Comparison of ENCODE assay signal across 1 cellular context in the genomic region with DNA sequence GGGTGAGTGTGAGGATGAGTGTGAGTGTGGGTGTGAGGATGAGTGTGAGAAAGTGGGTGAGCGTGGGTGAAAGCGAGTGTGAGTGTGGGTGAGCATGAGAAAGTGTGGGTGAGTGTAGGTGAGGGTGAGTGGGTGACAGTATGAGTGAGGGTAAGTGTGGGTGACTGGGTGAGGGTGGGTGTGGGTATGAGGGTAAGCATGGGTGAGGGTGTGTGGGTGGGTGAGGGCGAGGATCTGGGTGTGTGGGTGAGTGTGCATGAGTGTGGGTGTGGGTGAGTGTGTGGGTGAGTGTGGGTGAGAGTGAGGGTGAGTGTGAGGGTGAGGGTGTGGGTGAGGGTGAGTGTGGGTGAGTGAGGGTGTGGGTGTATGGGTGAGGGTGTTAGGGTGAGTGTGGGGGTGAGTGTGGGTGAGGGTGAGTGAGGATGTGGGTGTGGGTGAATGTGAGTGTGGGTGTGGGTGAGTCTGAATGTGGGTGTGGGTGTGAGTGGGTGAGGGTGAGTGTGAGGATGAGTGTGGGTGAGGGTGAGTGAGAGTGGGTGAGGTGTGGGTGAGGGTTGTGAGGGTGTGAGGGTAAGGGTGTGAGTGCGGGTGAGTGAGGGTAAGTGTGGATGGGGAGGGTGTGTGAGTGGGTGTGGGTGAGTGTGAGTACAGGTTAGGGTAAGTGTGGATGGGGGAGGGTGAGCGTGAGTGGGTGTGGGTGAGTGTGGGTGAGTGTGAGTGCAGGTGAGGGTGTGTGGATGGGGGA.
TF ChIP-seq lines count a peak whose summit lies in the region.

No MANE protein-coding gene starts in this region.

TF ChIP-seq in HEK293, 187 proteins besides CTCF, POLR2A, EP300 and RAD21 (continued from another document and continues in another):
- TF ChIP-seq, protein P1, sequence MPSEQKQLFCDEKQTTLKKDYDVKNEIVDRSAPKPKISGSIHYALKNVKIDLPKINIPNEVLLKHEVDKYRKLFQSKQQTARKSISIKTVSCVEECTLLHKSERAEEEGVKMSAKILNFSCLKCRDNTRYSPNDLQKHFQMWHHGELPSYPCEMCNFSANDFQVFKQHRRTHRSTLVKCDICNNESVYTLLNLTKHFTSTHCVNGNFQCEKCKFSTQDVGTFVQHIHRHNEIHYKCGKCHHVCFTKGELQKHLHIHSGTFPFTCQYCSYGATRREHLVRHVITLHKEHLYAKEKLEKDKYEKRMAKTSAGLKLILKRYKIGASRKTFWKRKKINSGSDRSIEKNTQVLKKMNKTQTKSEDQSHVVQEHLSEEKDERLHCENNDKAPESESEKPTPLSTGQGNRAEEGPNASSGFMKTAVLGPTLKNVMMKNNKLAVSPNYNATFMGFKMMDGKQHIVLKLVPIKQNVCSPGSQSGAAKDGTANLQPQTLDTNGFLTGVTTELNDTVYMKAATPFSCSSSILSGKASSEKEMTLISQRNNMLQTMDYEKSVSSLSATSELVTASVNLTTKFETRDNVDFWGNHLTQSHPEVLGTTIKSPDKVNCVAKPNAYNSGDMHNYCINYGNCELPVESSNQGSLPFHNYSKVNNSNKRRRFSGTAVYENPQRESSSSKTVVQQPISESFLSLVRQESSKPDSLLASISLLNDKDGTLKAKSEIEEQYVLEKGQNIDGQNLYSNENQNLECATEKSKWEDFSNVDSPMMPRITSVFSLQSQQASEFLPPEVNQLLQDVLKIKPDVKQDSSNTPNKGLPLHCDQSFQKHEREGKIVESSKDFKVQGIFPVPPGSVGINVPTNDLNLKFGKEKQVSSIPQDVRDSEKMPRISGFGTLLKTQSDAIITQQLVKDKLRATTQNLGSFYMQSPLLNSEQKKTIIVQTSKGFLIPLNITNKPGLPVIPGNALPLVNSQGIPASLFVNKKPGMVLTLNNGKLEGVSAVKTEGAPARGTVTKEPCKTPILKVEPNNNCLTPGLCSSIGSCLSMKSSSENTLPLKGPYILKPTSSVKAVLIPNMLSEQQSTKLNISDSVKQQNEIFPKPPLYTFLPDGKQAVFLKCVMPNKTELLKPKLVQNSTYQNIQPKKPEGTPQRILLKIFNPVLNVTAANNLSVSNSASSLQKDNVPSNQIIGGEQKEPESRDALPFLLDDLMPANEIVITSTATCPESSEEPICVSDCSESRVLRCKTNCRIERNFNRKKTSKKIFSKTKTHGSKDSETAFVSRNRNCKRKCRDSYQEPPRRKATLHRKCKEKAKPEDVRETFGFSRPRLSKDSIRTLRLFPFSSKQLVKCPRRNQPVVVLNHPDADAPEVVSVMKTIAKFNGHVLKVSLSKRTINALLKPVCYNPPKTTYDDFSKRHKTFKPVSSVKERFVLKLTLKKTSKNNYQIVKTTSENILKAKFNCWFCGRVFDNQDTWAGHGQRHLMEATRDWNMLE (tag by site-specific recombination; conservative IDR thresholded peaks at IDR 0.05; ENCODE audit: low read depth), result no peak
- TF ChIP-seq ZNF23 (tag by site-specific recombination; IDR thresholded peaks at IDR 0.05; ENCODE audit: borderline replicate concordance), result no peak
- TF ChIP-seq GLIS2 (tag by site-specific recombination; IDR thresholded peaks at IDR 0.05), result no peak
- no peak for TF ChIP-seq ZNF138 (tag by site-specific recombination; IDR thresholded peaks at IDR 0.05; ENCODE audit: borderline replicate concordance)
- no peak for TF ChIP-seq ZSCAN30 (tag by site-specific recombination; IDR thresholded peaks at IDR 0.05)
- TF ChIP-seq OVOL3 (tag by site-specific recombination; IDR thresholded peaks at IDR 0.05), result no peak
- TF ChIP-seq, protein P2, sequence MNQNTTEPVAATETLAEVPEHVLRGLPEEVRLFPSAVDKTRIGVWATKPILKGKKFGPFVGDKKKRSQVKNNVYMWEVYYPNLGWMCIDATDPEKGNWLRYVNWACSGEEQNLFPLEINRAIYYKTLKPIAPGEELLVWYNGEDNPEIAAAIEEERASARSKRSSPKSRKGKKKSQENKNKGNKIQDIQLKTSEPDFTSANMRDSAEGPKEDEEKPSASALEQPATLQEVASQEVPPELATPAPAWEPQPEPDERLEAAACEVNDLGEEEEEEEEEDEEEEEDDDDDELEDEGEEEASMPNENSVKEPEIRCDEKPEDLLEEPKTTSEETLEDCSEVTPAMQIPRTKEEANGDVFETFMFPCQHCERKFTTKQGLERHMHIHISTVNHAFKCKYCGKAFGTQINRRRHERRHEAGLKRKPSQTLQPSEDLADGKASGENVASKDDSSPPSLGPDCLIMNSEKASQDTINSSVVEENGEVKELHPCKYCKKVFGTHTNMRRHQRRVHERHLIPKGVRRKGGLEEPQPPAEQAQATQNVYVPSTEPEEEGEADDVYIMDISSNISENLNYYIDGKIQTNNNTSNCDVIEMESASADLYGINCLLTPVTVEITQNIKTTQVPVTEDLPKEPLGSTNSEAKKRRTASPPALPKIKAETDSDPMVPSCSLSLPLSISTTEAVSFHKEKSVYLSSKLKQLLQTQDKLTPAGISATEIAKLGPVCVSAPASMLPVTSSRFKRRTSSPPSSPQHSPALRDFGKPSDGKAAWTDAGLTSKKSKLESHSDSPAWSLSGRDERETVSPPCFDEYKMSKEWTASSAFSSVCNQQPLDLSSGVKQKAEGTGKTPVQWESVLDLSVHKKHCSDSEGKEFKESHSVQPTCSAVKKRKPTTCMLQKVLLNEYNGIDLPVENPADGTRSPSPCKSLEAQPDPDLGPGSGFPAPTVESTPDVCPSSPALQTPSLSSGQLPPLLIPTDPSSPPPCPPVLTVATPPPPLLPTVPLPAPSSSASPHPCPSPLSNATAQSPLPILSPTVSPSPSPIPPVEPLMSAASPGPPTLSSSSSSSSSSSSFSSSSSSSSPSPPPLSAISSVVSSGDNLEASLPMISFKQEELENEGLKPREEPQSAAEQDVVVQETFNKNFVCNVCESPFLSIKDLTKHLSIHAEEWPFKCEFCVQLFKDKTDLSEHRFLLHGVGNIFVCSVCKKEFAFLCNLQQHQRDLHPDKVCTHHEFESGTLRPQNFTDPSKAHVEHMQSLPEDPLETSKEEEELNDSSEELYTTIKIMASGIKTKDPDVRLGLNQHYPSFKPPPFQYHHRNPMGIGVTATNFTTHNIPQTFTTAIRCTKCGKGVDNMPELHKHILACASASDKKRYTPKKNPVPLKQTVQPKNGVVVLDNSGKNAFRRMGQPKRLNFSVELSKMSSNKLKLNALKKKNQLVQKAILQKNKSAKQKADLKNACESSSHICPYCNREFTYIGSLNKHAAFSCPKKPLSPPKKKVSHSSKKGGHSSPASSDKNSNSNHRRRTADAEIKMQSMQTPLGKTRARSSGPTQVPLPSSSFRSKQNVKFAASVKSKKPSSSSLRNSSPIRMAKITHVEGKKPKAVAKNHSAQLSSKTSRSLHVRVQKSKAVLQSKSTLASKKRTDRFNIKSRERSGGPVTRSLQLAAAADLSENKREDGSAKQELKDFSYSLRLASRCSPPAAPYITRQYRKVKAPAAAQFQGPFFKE (tag by site-specific recombination; IDR thresholded peaks at IDR 0.05; ENCODE audit: borderline replicate concordance), result no peak
- no peak for TF ChIP-seq TCF7L2 (IDR thresholded peaks at IDR 0.05; ENCODE audit: borderline replicate concordance, low read depth, low read length)
- TF ChIP-seq HOXD13 (CRISPR knock-in tag; IDR thresholded peaks at IDR 0.05; ENCODE audit: borderline replicate concordance), result no peak
- TF ChIP-seq, protein P3, sequence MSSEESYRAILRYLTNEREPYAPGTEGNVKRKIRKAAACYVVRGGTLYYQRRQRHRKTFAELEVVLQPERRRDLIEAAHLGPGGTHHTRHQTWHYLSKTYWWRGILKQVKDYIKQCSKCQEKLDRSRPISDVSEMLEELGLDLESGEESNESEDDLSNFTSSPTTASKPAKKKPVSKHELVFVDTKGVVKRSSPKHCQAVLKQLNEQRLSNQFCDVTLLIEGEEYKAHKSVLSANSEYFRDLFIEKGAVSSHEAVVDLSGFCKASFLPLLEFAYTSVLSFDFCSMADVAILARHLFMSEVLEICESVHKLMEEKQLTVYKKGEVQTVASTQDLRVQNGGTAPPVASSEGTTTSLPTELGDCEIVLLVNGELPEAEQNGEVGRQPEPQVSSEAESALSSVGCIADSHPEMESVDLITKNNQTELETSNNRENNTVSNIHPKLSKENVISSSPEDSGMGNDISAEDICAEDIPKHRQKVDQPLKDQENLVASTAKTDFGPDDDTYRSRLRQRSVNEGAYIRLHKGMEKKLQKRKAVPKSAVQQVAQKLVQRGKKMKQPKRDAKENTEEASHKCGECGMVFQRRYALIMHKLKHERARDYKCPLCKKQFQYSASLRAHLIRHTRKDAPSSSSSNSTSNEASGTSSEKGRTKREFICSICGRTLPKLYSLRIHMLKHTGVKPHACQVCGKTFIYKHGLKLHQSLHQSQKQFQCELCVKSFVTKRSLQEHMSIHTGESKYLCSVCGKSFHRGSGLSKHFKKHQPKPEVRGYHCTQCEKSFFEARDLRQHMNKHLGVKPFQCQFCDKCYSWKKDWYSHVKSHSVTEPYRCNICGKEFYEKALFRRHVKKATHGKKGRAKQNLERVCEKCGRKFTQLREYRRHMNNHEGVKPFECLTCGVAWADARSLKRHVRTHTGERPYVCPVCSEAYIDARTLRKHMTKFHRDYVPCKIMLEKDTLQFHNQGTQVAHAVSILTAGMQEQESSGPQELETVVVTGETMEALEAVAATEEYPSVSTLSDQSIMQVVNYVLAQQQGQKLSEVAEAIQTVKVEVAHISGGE (tag by site-specific recombination; conservative IDR thresholded peaks at IDR 0.05; ENCODE audit: low read depth), result no peak
- TF ChIP-seq, protein P4, sequence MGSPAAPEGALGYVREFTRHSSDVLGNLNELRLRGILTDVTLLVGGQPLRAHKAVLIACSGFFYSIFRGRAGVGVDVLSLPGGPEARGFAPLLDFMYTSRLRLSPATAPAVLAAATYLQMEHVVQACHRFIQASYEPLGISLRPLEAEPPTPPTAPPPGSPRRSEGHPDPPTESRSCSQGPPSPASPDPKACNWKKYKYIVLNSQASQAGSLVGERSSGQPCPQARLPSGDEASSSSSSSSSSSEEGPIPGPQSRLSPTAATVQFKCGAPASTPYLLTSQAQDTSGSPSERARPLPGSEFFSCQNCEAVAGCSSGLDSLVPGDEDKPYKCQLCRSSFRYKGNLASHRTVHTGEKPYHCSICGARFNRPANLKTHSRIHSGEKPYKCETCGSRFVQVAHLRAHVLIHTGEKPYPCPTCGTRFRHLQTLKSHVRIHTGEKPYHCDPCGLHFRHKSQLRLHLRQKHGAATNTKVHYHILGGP (tag by site-specific recombination; IDR thresholded peaks at IDR 0.05), result no peak
- no peak for TF ChIP-seq ZNF837 (tag by site-specific recombination; IDR thresholded peaks at IDR 0.05)
- TF ChIP-seq, protein P5, sequence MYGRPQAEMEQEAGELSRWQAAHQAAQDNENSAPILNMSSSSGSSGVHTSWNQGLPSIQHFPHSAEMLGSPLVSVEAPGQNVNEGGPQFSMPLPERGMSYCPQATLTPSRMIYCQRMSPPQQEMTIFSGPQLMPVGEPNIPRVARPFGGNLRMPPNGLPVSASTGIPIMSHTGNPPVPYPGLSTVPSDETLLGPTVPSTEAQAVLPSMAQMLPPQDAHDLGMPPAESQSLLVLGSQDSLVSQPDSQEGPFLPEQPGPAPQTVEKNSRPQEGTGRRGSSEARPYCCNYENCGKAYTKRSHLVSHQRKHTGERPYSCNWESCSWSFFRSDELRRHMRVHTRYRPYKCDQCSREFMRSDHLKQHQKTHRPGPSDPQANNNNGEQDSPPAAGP (tag by site-specific recombination; IDR thresholded peaks at IDR 0.05), result no peak
- TF ChIP-seq ZNF426 (tag by site-specific recombination; IDR thresholded peaks at IDR 0.05), result no peak
- no peak for TF ChIP-seq GLIS1 (tag by site-specific recombination; IDR thresholded peaks at IDR 0.05)
- TF ChIP-seq, protein P6, sequence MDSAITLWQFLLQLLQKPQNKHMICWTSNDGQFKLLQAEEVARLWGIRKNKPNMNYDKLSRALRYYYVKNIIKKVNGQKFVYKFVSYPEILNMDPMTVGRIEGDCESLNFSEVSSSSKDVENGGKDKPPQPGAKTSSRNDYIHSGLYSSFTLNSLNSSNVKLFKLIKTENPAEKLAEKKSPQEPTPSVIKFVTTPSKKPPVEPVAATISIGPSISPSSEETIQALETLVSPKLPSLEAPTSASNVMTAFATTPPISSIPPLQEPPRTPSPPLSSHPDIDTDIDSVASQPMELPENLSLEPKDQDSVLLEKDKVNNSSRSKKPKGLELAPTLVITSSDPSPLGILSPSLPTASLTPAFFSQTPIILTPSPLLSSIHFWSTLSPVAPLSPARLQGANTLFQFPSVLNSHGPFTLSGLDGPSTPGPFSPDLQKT (IDR thresholded peaks at IDR 0.05; ENCODE audit: borderline replicate concordance, low read depth, low read length), result no peak
- TF ChIP-seq ZNF747 (tag by site-specific recombination; IDR thresholded peaks at IDR 0.05), result no peak
- no peak for TF ChIP-seq SP7 (tag by site-specific recombination; IDR thresholded peaks at IDR 0.05)
- no peak for TF ChIP-seq ZNF555 (tag by site-specific recombination; conservative IDR thresholded peaks at IDR 0.05)
- TF ChIP-seq ZNF155 (tag by site-specific recombination; IDR thresholded peaks at IDR 0.05), result no peak
- TF ChIP-seq ZNF175 (tag by site-specific recombination; IDR thresholded peaks at IDR 0.05), result no peak
- no peak for TF ChIP-seq ZIC2 (tag by site-specific recombination; IDR thresholded peaks at IDR 0.05)
- TF ChIP-seq ZNF548 (tag by site-specific recombination; IDR thresholded peaks at IDR 0.05), result no peak
- TF ChIP-seq, protein P7, sequence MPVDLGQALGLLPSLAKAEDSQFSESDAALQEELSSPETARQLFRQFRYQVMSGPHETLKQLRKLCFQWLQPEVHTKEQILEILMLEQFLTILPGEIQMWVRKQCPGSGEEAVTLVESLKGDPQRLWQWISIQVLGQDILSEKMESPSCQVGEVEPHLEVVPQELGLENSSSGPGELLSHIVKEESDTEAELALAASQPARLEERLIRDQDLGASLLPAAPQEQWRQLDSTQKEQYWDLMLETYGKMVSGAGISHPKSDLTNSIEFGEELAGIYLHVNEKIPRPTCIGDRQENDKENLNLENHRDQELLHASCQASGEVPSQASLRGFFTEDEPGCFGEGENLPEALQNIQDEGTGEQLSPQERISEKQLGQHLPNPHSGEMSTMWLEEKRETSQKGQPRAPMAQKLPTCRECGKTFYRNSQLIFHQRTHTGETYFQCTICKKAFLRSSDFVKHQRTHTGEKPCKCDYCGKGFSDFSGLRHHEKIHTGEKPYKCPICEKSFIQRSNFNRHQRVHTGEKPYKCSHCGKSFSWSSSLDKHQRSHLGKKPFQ (tag by site-specific recombination; IDR thresholded peaks at IDR 0.05), result 0 out of 2 replicates have a peak, but pooled peaks have one; percentile 38
- TF ChIP-seq ZNF174 (tag by site-specific recombination; IDR thresholded peaks at IDR 0.05), result no peak
- no peak for TF ChIP-seq ZNF776 (tag by site-specific recombination; IDR thresholded peaks at IDR 0.05; ENCODE audit: borderline replicate concordance)
- TF ChIP-seq ZBTB8A (tag by site-specific recombination; IDR thresholded peaks at IDR 0.05), result no peak
- TF ChIP-seq, protein P8, sequence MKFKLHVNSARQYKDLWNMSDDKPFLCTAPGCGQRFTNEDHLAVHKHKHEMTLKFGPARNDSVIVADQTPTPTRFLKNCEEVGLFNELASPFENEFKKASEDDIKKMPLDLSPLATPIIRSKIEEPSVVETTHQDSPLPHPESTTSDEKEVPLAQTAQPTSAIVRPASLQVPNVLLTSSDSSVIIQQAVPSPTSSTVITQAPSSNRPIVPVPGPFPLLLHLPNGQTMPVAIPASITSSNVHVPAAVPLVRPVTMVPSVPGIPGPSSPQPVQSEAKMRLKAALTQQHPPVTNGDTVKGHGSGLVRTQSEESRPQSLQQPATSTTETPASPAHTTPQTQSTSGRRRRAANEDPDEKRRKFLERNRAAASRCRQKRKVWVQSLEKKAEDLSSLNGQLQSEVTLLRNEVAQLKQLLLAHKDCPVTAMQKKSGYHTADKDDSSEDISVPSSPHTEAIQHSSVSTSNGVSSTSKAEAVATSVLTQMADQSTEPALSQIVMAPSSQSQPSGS (tag by site-specific recombination; IDR thresholded peaks at IDR 0.05; ENCODE audit: low read depth), result no peak
- TF ChIP-seq ZNF391 (tag by site-specific recombination; IDR thresholded peaks at IDR 0.05; ENCODE audit: borderline replicate concordance, low read depth), result no peak
- 0 out of 2 replicates have a peak, but pooled peaks have one; percentile 24 for TF ChIP-seq GLI4 (tag by site-specific recombination; IDR thresholded peaks at IDR 0.05)
- no peak for TF ChIP-seq ZNF623 (tag by site-specific recombination; IDR thresholded peaks at IDR 0.05)
- no peak for TF ChIP-seq RBAK (tag by site-specific recombination; IDR thresholded peaks at IDR 0.05)
- no peak for TF ChIP-seq ZNF157 (tag by site-specific recombination; IDR thresholded peaks at IDR 0.05)
